6 cellular contexts compared by ENCODE assay signal in genomic region chr15:53171571-53171970, GRCh38.
"Had no signal": no experiment of that assay in that cellular context is flagged by ENCODE, and none has a peak within 500 bp of the region (broad histone marks: within the 10 kb centered on the region; RNA-seq: fewer than 3 reads in every experiment).

No MANE protein-coding gene starts in this region.

- FAIRE-seq: HTR-8/SVneo, K562 had no signal

- H3K4me1 Mint-ChIP-seq: IgD-negative memory B cell had no signal

- H3K27ac Mint-ChIP-seq: IgD-negative memory B cell had no signal

- H3K36me3 Mint-ChIP-seq: IgD-negative memory B cell had no signal

- H3K27ac ChIP-seq: HL-60 had no signal

- H3K4me3 ChIP-seq: K562 had no signal

- ATAC-seq: K562 had no signal

- DNase-seq: IMR-90, KBM-7 had no signal

- H3K4me3 Mint-ChIP-seq: IgD-negative memory B cell had no signal
